23 cellular contexts compared by ENCODE assay signal in genomic region chr10:8975535-8975934, GRCh38.
A peak's percentile ranks its signal among the peaks of the same experiment; 100 is the strongest.
DNase-seq lines count a peak whose midpoint lies in the region; ATAC-seq, FAIRE-seq and TF ChIP-seq lines count a peak whose summit lies in the region.
"Had no signal": no experiment of that assay in that cellular context is flagged by ENCODE, and none has a peak within 500 bp of the region (broad histone marks: within the 10 kb centered on the region; RNA-seq: fewer than 3 reads in every experiment).

No MANE protein-coding gene starts in this region.

- no peak for DNase-seq in stimulated activated naive CD8-positive, alpha-beta T cell treated with anti-CD3 and anti-CD28 coated beads, Interleukin-15, Interleukin-2, amounts not matched to agents 100 U/mL and 50 U/mL, for 24 hours
- DNase-seq in bronchial epithelial cell (ENCODE audit: low read depth) (peak; percentile 60), iPS-NIHi11 (ENCODE audit: low spot score) (peak; percentile 6), GM20000 (ENCODE audit: low spot score) (no peak)
- no peak for DNase-seq in effector CD4-positive, alpha-beta T cell
- DNase-seq in activated naive CD4-positive, alpha-beta T cell treated with anti-CD3 and anti-CD28 coated beads for 36 hours = no peak
- DNase-seq: DMS53, GDM1, H7, Kasumi-1, MG63, NCI-H1048, NCI-H1417 treated with DMSO at 0.1 percent for 48 hours, NCI-H187, NCI-H446, NCI-H748 treated with DMSO at 0.1 percent for 48 hours, SJCRH30 had no signal

- H3K36me3 Mint-ChIP-seq in stimulated activated naive CD8-positive, alpha-beta T cell treated with anti-CD3 and anti-CD28 coated beads, Interleukin-15, Interleukin-2, amounts not matched to agents 100 ng/mL and 50 ng/mL, for 24 hours (ENCODE audit: low read depth) = peaks cover 9% of the 10 kb centered on the region
- H3K36me3 Mint-ChIP-seq in activated naive CD4-positive, alpha-beta T cell treated with anti-CD3 and anti-CD28 coated beads for 36 hours (ENCODE audit: low read depth) = no peaks in the 10 kb centered on the region
- H3K36me3 Mint-ChIP-seq: CD14-positive monocyte had no signal

- no peak overlapping the region for H3K4me3 ChIP-seq in bronchial epithelial cell (ENCODE audit: low read depth, low read length)
- H3K4me3 ChIP-seq: A549, MG63, SJCRH30 had no signal

- no peaks in the 10 kb centered on the region for H3K36me3 ChIP-seq in bronchial epithelial cell (ENCODE audit: control insufficient read depth, insufficient read depth, low read length)
- H3K36me3 ChIP-seq: MG63, SJCRH30 had no signal

- TF ChIP-seq CTCF in bronchial epithelial cell (IDR thresholded peaks at IDR 0.05; ENCODE audit: insufficient read depth, low read length, severe bottlenecking) (no peak), GM20000 (IDR thresholded peaks at IDR 0.05; ENCODE audit: extremely low read depth, missing control alignments) (no peak)

- intact Hi-C loops in activated naive CD4-positive, alpha-beta T cell treated with anti-CD3 and anti-CD28 coated beads for 36 hours (cut with micrococcal nuclease) = no loop called here

- peak overlapping the region; percentile 11 for H3K27ac Mint-ChIP-seq in stimulated activated naive CD8-positive, alpha-beta T cell treated with anti-CD3 and anti-CD28 coated beads, Interleukin-15, Interleukin-2, amounts not matched to agents 100 ng/mL and 50 ng/mL, for 24 hours
- no peak overlapping the region for H3K27ac Mint-ChIP-seq in activated naive CD4-positive, alpha-beta T cell treated with anti-CD3 and anti-CD28 coated beads for 36 hours
- H3K27ac Mint-ChIP-seq: B cell had no signal

- H3K4me1 Mint-ChIP-seq in stimulated activated naive CD8-positive, alpha-beta T cell treated with anti-CD3 and anti-CD28 coated beads, Interleukin-15, Interleukin-2, amounts not matched to agents 100 ng/mL and 50 ng/mL, for 24 hours (ENCODE audit: low read depth) = peaks cover 39% of the 10 kb centered on the region
- H3K4me1 Mint-ChIP-seq in activated naive CD4-positive, alpha-beta T cell treated with anti-CD3 and anti-CD28 coated beads for 36 hours (ENCODE audit: low read depth) = no peaks in the 10 kb centered on the region
- H3K4me1 Mint-ChIP-seq: B cell, CD14-positive monocyte had no signal

- H3K9me3 Mint-ChIP-seq in stimulated activated naive CD8-positive, alpha-beta T cell treated with anti-CD3 and anti-CD28 coated beads, Interleukin-15, Interleukin-2, amounts not matched to agents 100 ng/mL and 50 ng/mL, for 24 hours = peaks cover 4% of the 10 kb centered on the region
- no peaks in the 10 kb centered on the region for H3K9me3 Mint-ChIP-seq in activated naive CD4-positive, alpha-beta T cell treated with anti-CD3 and anti-CD28 coated beads for 36 hours

- H3K27me3 Mint-ChIP-seq in stimulated activated naive CD8-positive, alpha-beta T cell treated with anti-CD3 and anti-CD28 coated beads, Interleukin-15, Interleukin-2, amounts not matched to agents 100 ng/mL and 50 ng/mL, for 24 hours = no peaks in the 10 kb centered on the region
- H3K27me3 Mint-ChIP-seq in activated naive CD4-positive, alpha-beta T cell treated with anti-CD3 and anti-CD28 coated beads for 36 hours (ENCODE audit: low read depth) = peaks cover 2% of the 10 kb centered on the region
- H3K27me3 Mint-ChIP-seq: B cell had no signal

- no peak for ATAC-seq in stimulated activated naive CD8-positive, alpha-beta T cell treated with anti-CD3 and anti-CD28 coated beads, Interleukin-15, Interleukin-2, amounts not matched to agents 100 U/mL and 50 U/mL, for 24 hours
- ATAC-seq: A549 had no signal

- peak; percentile 77 for FAIRE-seq in bronchial epithelial cell (lab: Jason Lieb, UNC)
- FAIRE-seq: A549, D721Med, GM18507 had no signal

- CTCF ChIA-PET in activated naive CD4-positive, alpha-beta T cell treated with anti-CD3 and anti-CD28 coated beads for 36 hours (lab: Charles Lee) = no interaction called here

- H3K27me3 ChIP-seq in bronchial epithelial cell (ENCODE audit: control insufficient read depth, insufficient read depth, low read length) = no peaks in the 10 kb centered on the region
- H3K27me3 ChIP-seq: MG63, SJCRH30 had no signal

- H3K4me3 Mint-ChIP-seq in stimulated activated naive CD8-positive, alpha-beta T cell treated with anti-CD3 and anti-CD28 coated beads, Interleukin-15, Interleukin-2, amounts not matched to agents 100 ng/mL and 50 ng/mL, for 24 hours = no peak overlapping the region
- no peak overlapping the region for H3K4me3 Mint-ChIP-seq in activated naive CD4-positive, alpha-beta T cell treated with anti-CD3 and anti-CD28 coated beads for 36 hours
- H3K4me3 Mint-ChIP-seq: B cell, CD14-positive monocyte had no signal

Comparison
In these comparisons a context has a peak if more than half of its experiments do, and no peak if none do; other contexts are left out.
1. DNase-seq: peak in bronchial epithelial cell (single experiment) and iPS-NIHi11 (single experiment); none in stimulated activated naive CD8-positive, alpha-beta T cell treated with anti-CD3 and anti-CD28 coated beads, Interleukin-15, Interleukin-2, amounts not matched to agents 100 U/mL and 50 U/mL, for 24 hours (single experiment), effector CD4-positive, alpha-beta T cell (single experiment), activated naive CD4-positive, alpha-beta T cell treated with anti-CD3 and anti-CD28 coated beads for 36 hours (single experiment) and GM20000 (single experiment).